In genomic region chr2:15980605-15981098, GRCh38 we compare ENCODE assay signal across 29 cellular contexts. TPM values are rescaled to one million over a fixed set of nuclear protein-coding genes. Genes with fewer than 3 reads are reported as not detected.
"Had no signal": no experiment of that assay in that cellular context is flagged by ENCODE, and none has a peak within 500 bp of the region (broad histone marks: within the 10 kb centered on the region; RNA-seq: fewer than 3 reads in every experiment).

No MANE protein-coding gene starts in this region.

- ATAC-seq: activated naive CD4-positive, alpha-beta T cell treated with anti-CD3 and anti-CD28 coated beads, Interleukin-2, amount 50 U/mL, for 72 hours; activated T-cell treated with anti-CD3 and anti-CD28 coated beads, Interleukin-2, amount 50 U/mL, for 72 hours; gastroesophageal sphincter; heart right ventricle; mucosa of descending colon; pancreas; right lobe of liver; stimulated activated naive CD8-positive, alpha-beta T cell treated with anti-CD3 and anti-CD28 coated beads, Interleukin-15, amount 100 ng/mL, for 72 hours had no signal

- FAIRE-seq: astrocyte, endothelial cell of umbilical vein, pancreas, small intestine had no signal

- H3K4me3 ChIP-seq: adrenal gland, breast epithelium, esophagus muscularis mucosa, gastroesophageal sphincter, heart right ventricle, left ventricle myocardium inferior, mucosa of descending colon, pancreas, right lobe of liver, suprapubic skin, transverse colon, uterus had no signal

- H3K36me3 ChIP-seq: adrenal gland, breast epithelium, esophagus muscularis mucosa, gastroesophageal sphincter, heart right ventricle, left ventricle myocardium inferior, pancreas, right lobe of liver, suprapubic skin, transverse colon, uterus had no signal

- H3K9me3 ChIP-seq: adrenal gland, breast epithelium, esophagus muscularis mucosa, gastroesophageal sphincter, heart right ventricle, left ventricle myocardium inferior, mucosa of descending colon, pancreas, right lobe of liver, suprapubic skin, transverse colon, uterus had no signal

- DNase-seq: activated CD4-positive, alpha-beta T cell treated with anti-CD3 and anti-CD28 coated beads for 1 hour; activated CD4-positive, alpha-beta T cell treated with anti-CD3 and anti-CD28 coated beads, Interleukin-2, amount 50 U/mL, for 4 hours; activated gamma-delta T cell treated with Interleukin-2 at 50 U/mL for 16 hours; activated T-cell treated with anti-CD3 and anti-CD28 coated beads, Interleukin-2, amount 50 U/mL, for 72 hours; adrenal gland; cerebellar nuclear complex; cortex of kidney; effector CD8-positive, alpha-beta T cell; heart right ventricle; kidney glomerular epithelial cell; left ventricle myocardium inferior; mucosa of descending colon; naive B cell; pancreas; right lobe of liver; small intestine; stimulated activated CD4-positive, alpha-beta T cell treated with anti-CD3 and anti-CD28 coated beads, Interleukin-15, amount 100 ng/mL, for 24 hours; stimulated activated CD4-positive, alpha-beta T cell treated with anti-CD3 and anti-CD28 coated beads, Interleukin-2, amount 100 ng/mL, for 48 hours; stimulated activated naive CD8-positive, alpha-beta T cell treated with anti-CD3 and anti-CD28 coated beads, Interleukin-15, amount 100 ng/mL, for 72 hours; transverse colon; uterus had no signal

- H3K27me3 ChIP-seq: adrenal gland, breast epithelium, esophagus muscularis mucosa, gastroesophageal sphincter, pancreas, right lobe of liver, suprapubic skin, transverse colon, uterus had no signal

- H3K4me1 ChIP-seq: adrenal gland, breast epithelium, heart right ventricle, left ventricle myocardium inferior, pancreas, right lobe of liver, suprapubic skin, transverse colon, uterus had no signal

- H3K27ac ChIP-seq: adrenal gland, breast epithelium, esophagus muscularis mucosa, gastroesophageal sphincter, heart right ventricle, left ventricle myocardium inferior, pancreas, right lobe of liver, suprapubic skin, transverse colon, uterus had no signal

RNA-seq across cellular contexts. Expression of gene MYCN, which starts 40.3 kb away (rescaled TPM):
- total RNA-seq: activated CD8-positive, alpha-beta memory T cell treated with anti-CD3 and anti-CD28 coated beads for 36 hours; activated naive CD4-positive, alpha-beta T cell treated with anti-CD3 and anti-CD28 coated beads, Interleukin-2, amount 50 U/mL, for 72 hours had no signal
